Comparison of ENCODE assay signal across 24 cellular contexts in genomic region chr16:20401066-20401465, GRCh38. TPM values are rescaled to one million over a fixed set of nuclear protein-coding genes. Genes with fewer than 3 reads are reported as not detected.
"Had no signal": no experiment of that assay in that cellular context is flagged by ENCODE, and none has a peak within 500 bp of the region (broad histone marks: within the 10 kb centered on the region; RNA-seq: fewer than 3 reads in every experiment).

No MANE protein-coding gene starts in this region.

- H3K4me1 ChIP-seq: Peyer's patch, SJCRH30 had no signal

- H3K27ac ChIP-seq: Peyer's patch, RWPE1, SJCRH30, WERI-Rb-1 had no signal

- DNase-seq: activated CD4-positive, alpha-beta memory T cell treated with anti-CD3 and anti-CD28 coated beads, Interleukin-2, amount 10 ng/mL, durations not matched to agents 7 days and 5 days; activated CD4-positive, alpha-beta T cell treated with anti-CD3 and anti-CD28 coated beads for 36 hours; activated CD4-positive, alpha-beta T cell treated with anti-CD3 and anti-CD28 coated beads, Interleukin-2, amount 50 U/mL, for 1 hour; activated CD8-positive, alpha-beta memory T cell treated with anti-CD3 and anti-CD28 coated beads, Interleukin-2, amount 50 U/mL, for 48 hours; activated T-cell treated with anti-CD3 and anti-CD28 coated beads, Interleukin-2, amount 50 U/mL, for 1 hour; aorta; KG1; NCI-H1092; NCI-H1417; NCI-H1930; NCI-H446; NCI-H524; Peyer's patch; Right ventricle myocardium superior; SJCRH30; SK-N-SH; T-helper 1 cell; WERI-Rb-1 had no signal

- H3K36me3 ChIP-seq: Peyer's patch, SJCRH30, WERI-Rb-1 had no signal

- H3K9ac ChIP-seq: SK-N-SH had no signal

- H3K4me2 ChIP-seq: SK-N-SH had no signal

- H3K4me3 Mint-ChIP-seq: activated CD4-positive, alpha-beta memory T cell treated with anti-CD3 and anti-CD28 coated beads, Interleukin-2, amount 10 ng/mL, durations not matched to agents 7 days and 5 days; activated CD4-positive, alpha-beta T cell treated with anti-CD3 and anti-CD28 coated beads for 36 hours; activated naive CD4-positive, alpha-beta T cell treated with anti-CD3 and anti-CD28 coated beads, Interleukin-2, amount 50 U/mL, for 24 hours; central memory CD8-positive, alpha-beta T cell had no signal

- H3K27ac Mint-ChIP-seq: activated CD4-positive, alpha-beta memory T cell treated with anti-CD3 and anti-CD28 coated beads, Interleukin-2, amount 10 ng/mL, durations not matched to agents 7 days and 5 days; activated CD4-positive, alpha-beta T cell treated with anti-CD3 and anti-CD28 coated beads for 36 hours; activated naive CD4-positive, alpha-beta T cell treated with anti-CD3 and anti-CD28 coated beads, Interleukin-2, amount 50 U/mL, for 24 hours had no signal

- H3K27me3 Mint-ChIP-seq: activated CD4-positive, alpha-beta memory T cell treated with anti-CD3 and anti-CD28 coated beads, Interleukin-2, amount 10 ng/mL, durations not matched to agents 7 days and 5 days; activated naive CD4-positive, alpha-beta T cell treated with anti-CD3 and anti-CD28 coated beads, Interleukin-2, amount 50 U/mL, for 24 hours had no signal

- H3K4me3 ChIP-seq: Peyer's patch, SJCRH30 had no signal

- H3K36me3 Mint-ChIP-seq: activated naive CD4-positive, alpha-beta T cell treated with anti-CD3 and anti-CD28 coated beads, Interleukin-2, amount 50 U/mL, for 24 hours had no signal

- H3K9me3 Mint-ChIP-seq: activated CD4-positive, alpha-beta memory T cell treated with anti-CD3 and anti-CD28 coated beads, Interleukin-2, amount 10 ng/mL, durations not matched to agents 7 days and 5 days; activated naive CD4-positive, alpha-beta T cell treated with anti-CD3 and anti-CD28 coated beads, Interleukin-2, amount 50 U/mL, for 24 hours; central memory CD8-positive, alpha-beta T cell had no signal

- ATAC-seq: activated CD4-positive, alpha-beta T cell treated with anti-CD3 and anti-CD28 coated beads for 36 hours had no signal

- H3K27me3 ChIP-seq: Peyer's patch, SJCRH30 had no signal

- H3K4me1 Mint-ChIP-seq: activated CD4-positive, alpha-beta memory T cell treated with anti-CD3 and anti-CD28 coated beads, Interleukin-2, amount 10 ng/mL, durations not matched to agents 7 days and 5 days; activated CD4-positive, alpha-beta T cell treated with anti-CD3 and anti-CD28 coated beads for 36 hours; activated naive CD4-positive, alpha-beta T cell treated with anti-CD3 and anti-CD28 coated beads, Interleukin-2, amount 50 U/mL, for 24 hours; central memory CD8-positive, alpha-beta T cell had no signal

- H3K9me3 ChIP-seq: Peyer's patch, SJCRH30, SK-N-SH had no signal

RNA-seq across cellular contexts. Expression of gene PDILT, which starts 3.5 kb away (rescaled TPM):
- total RNA-seq: activated CD4-positive, alpha-beta memory T cell treated with anti-CD3 and anti-CD28 coated beads, Interleukin-2, amount 10 ng/mL, durations not matched to agents 7 days and 5 days; activated CD4-positive, alpha-beta T cell treated with anti-CD3 and anti-CD28 coated beads for 36 hours; aorta; LHCN-M2; MCF 10A; Peyer's patch; Right ventricle myocardium superior; SJCRH30; T-helper 2 cell treated with Interferon-gamma antibody and Interleukin-4, amounts not matched to agents 100 ng/mL and 5 ng/mL, for 36 hours had no signal
- polyA plus RNA-seq: aorta, SK-N-SH had no signal

RNA-seq across cellular contexts. Expression of gene ACSM5, which starts 8.3 kb away (rescaled TPM):
- total RNA-seq: activated CD4-positive, alpha-beta memory T cell treated with anti-CD3 and anti-CD28 coated beads, Interleukin-2, amount 10 ng/mL, durations not matched to agents 7 days and 5 days; activated CD4-positive, alpha-beta T cell treated with anti-CD3 and anti-CD28 coated beads for 36 hours; SJCRH30; T-helper 2 cell treated with Interferon-gamma antibody and Interleukin-4, amounts not matched to agents 100 ng/mL and 5 ng/mL, for 36 hours had no signal
- polyA plus RNA-seq: SK-N-SH had no signal

RNA-seq across cellular contexts. Expression of gene UMOD, which starts 48.6 kb away (rescaled TPM):
- total RNA-seq: activated CD4-positive, alpha-beta memory T cell treated with anti-CD3 and anti-CD28 coated beads, Interleukin-2, amount 10 ng/mL, durations not matched to agents 7 days and 5 days; activated CD4-positive, alpha-beta T cell treated with anti-CD3 and anti-CD28 coated beads for 36 hours; aorta; LHCN-M2; MCF 10A; Peyer's patch; Right ventricle myocardium superior; SJCRH30; T-helper 2 cell treated with Interferon-gamma antibody and Interleukin-4, amounts not matched to agents 100 ng/mL and 5 ng/mL, for 36 hours had no signal
- polyA plus RNA-seq: aorta, SK-N-SH had no signal

RNA-seq across cellular contexts. Expression of gene ACSM2A, which starts 50.3 kb away (rescaled TPM):
- total RNA-seq: activated CD4-positive, alpha-beta memory T cell treated with anti-CD3 and anti-CD28 coated beads, Interleukin-2, amount 10 ng/mL, durations not matched to agents 7 days and 5 days; aorta; LHCN-M2; MCF 10A; Peyer's patch; Right ventricle myocardium superior; SJCRH30; T-helper 2 cell treated with Interferon-gamma antibody and Interleukin-4, amounts not matched to agents 100 ng/mL and 5 ng/mL, for 36 hours had no signal
- polyA plus RNA-seq: aorta, SK-N-SH had no signal
